ENCODE assay signal across 22 cellular contexts in genomic region chr12:81089412-81089811, GRCh38. TPM values are rescaled to one million over a fixed set of nuclear protein-coding genes. Genes with fewer than 3 reads are reported as not detected.
A peak's percentile ranks its signal among the peaks of the same experiment; 100 is the strongest.
DNase-seq lines count a peak whose midpoint lies in the region; ATAC-seq, FAIRE-seq and TF ChIP-seq lines count a peak whose summit lies in the region.
"Had no signal": no experiment of that assay in that cellular context is flagged by ENCODE, and none has a peak within 500 bp of the region (broad histone marks: within the 10 kb centered on the region; RNA-seq: fewer than 3 reads in every experiment).

No MANE protein-coding gene starts in this region.

- no peak for FAIRE-seq in HepG2 (lab: Jason Lieb, UNC)
- FAIRE-seq: A549, GM12892, GM18507, HTR-8/SVneo had no signal

- H2BK15ac ChIP-seq in neuronal stem cell (ENCODE audit: low read length), result no peak overlapping the region

- H3K4me1 ChIP-seq in HepG2 (ENCODE audit: insufficient read depth, low read length) (peaks cover 77% of the 10 kb centered on the region), right lobe of liver (peaks cover 0 to 23% (median 10%) of the 10 kb centered on the region in 4 donors), neuronal stem cell (ENCODE audit: control insufficient read depth in 2 of 2, insufficient read depth in 1 of 2, low read depth in 1 of 2, low read length in 2 of 2) (no peaks in the 10 kb centered on the region)
- H3K4me1 ChIP-seq: A549 had no signal

- H2BK5ac ChIP-seq in neuronal stem cell (ENCODE audit: low read length), result no peak overlapping the region

- H3K4me3 Mint-ChIP-seq in glutamatergic neuron (ENCODE audit: unreplicated experiment), result no peak overlapping the region
- H3K4me3 Mint-ChIP-seq: CD4-positive, alpha-beta T cell; IgD-negative memory B cell had no signal

- TF ChIP-seq EP300 in HepG2 (IDR thresholded peaks at IDR 0.05; ENCODE audit: low read depth in 2 of 2, low read length in 2 of 2) (no peak), HepG2 (CRISPR knock-in tag; IDR thresholded peaks at IDR 0.05; ENCODE audit: borderline replicate concordance) (no peak)

- in situ Hi-C loops in HepG2 (cut with HindIII; ENCODE audit: extremely low pct_ligation_motif_present, low pct_unique_long_range_greater_than_20kb), result no loop called here

- H3K36me3 Mint-ChIP-seq in glutamatergic neuron (ENCODE audit: unreplicated experiment), result no peaks in the 10 kb centered on the region

- TF ChIP-seq CTCF in HepG2 (CRISPR knock-in tag; IDR thresholded peaks at IDR 0.05) (no peak), right lobe of liver (IDR thresholded peaks at IDR 0.05) (no peak), choroid plexus epithelial cell (conservative IDR thresholded peaks at IDR 0.05; ENCODE audit: low read depth, low read length) (no peak), glutamatergic neuron (IDR thresholded peaks at IDR 0.05; ENCODE audit: partially characterized antibody, unreplicated experiment) (no peak)

- H3K18ac ChIP-seq in neuronal stem cell (ENCODE audit: low read length), result no peak overlapping the region

- no peak overlapping the region for H2BK120ac ChIP-seq in neuronal stem cell (ENCODE audit: low read depth, low read length)

- no peak overlapping the region for H2BK12ac ChIP-seq in neuronal stem cell (ENCODE audit: low read length)

- DNase-seq in HepG2 (ENCODE audit: low spot score) (no peak), right lobe of liver (no peak), choroid plexus epithelial cell (ENCODE audit: low read depth) (peak; percentile 25), iris pigment epithelial cell (ENCODE audit: low read depth) (peak; percentile 19), NCI-H146 (lab: John Stamatoyannopoulos, UW) (no peak), neuronal stem cell (ENCODE audit: low spot score) (no peak), glutamatergic neuron (no peak)
- DNase-seq: AML-193; Caco-2; CD4-positive, alpha-beta T cell; DMS153; DMS79; GDM1; HCEC 1CT had no signal

- no peaks in the 10 kb centered on the region for H3K27me3 Mint-ChIP-seq in glutamatergic neuron (ENCODE audit: unreplicated experiment)
- H3K27me3 Mint-ChIP-seq: CD4-positive, alpha-beta T cell; IgD-negative memory B cell had no signal

- H3K4ac ChIP-seq in neuronal stem cell (ENCODE audit: low read length), result no peak overlapping the region

- no peak overlapping the region for H3K14ac ChIP-seq in neuronal stem cell (ENCODE audit: low read length)

- peaks cover 0 to 2% of the 10 kb centered on the region in 2 experiments; a peak in 1 of 5 replicates for H3K36me3 ChIP-seq in HepG2 (replicated peaks in 1 of 2; ENCODE audit: control insufficient read depth in 1 of 2, insufficient read depth in 2 of 2, low read length in 2 of 2)
- H3K36me3 ChIP-seq in right lobe of liver, result no peaks in the 10 kb centered on the region
- no peaks in the 10 kb centered on the region for H3K36me3 ChIP-seq in neuronal stem cell (replicated peaks in 1 of 2; ENCODE audit: control insufficient read depth in 2 of 2, insufficient read depth in 2 of 2, low read length in 2 of 2)

- H3K27ac ChIP-seq in HepG2 (ENCODE audit: extremely low read length, insufficient read depth, low read length) (no peak overlapping the region), right lobe of liver (no peak overlapping the region), neuronal stem cell (replicated peaks; ENCODE audit: low read length) (no peak overlapping the region)
- H3K27ac ChIP-seq: 22Rv1, A549, C4-2B had no signal

- no peak overlapping the region for H4K8ac ChIP-seq in neuronal stem cell (ENCODE audit: low read depth, low read length)

- H3K79me1 ChIP-seq in neuronal stem cell (ENCODE audit: low read depth, low read length), result no peaks in the 10 kb centered on the region

- H3K9ac ChIP-seq in HepG2 (ENCODE audit: insufficient read depth, low read depth, low read length) (no peak overlapping the region), neuronal stem cell (ENCODE audit: low read depth, low read length, poor library complexity) (no peak overlapping the region)

- no peaks in the 10 kb centered on the region for H3K27me3 ChIP-seq in HepG2 (ENCODE audit: control insufficient read depth in 1 of 2, insufficient read depth in 2 of 2, low read length in 2 of 2)
- no peaks in the 10 kb centered on the region for H3K27me3 ChIP-seq in right lobe of liver
- H3K27me3 ChIP-seq in neuronal stem cell (ENCODE audit: control insufficient read depth in 3 of 3, insufficient read depth in 3 of 3, low read depth in 1 of 3, low read length in 3 of 3), result no peaks in the 10 kb centered on the region

- H3K79me2 ChIP-seq in HepG2 (ENCODE audit: insufficient read depth, low read length), result peaks cover 98% of the 10 kb centered on the region

- no peak overlapping the region for H3K23ac ChIP-seq in neuronal stem cell (ENCODE audit: low read depth, low read length, poor library complexity)

- POLR2A ChIA-PET in HepG2 (lab: Yijun Ruan, JAX), result interaction anchor here (1.6 kb wide), 1 partner anchor 11 kb away, joined by 8 read pairs; the partner anchor contains the start of gene ACSS3

- H3K4me1 Mint-ChIP-seq in glutamatergic neuron (ENCODE audit: low read depth, unreplicated experiment), result peaks cover 5% of the 10 kb centered on the region
- H3K4me1 Mint-ChIP-seq: IgD-negative memory B cell had no signal

- 91% methylated on average over 1 of the region's 1 CpG for WGBS in HepG2 (ENCODE audit: low lambda C conversion rate)
- WGBS in right lobe of liver (ENCODE audit: insufficient coverage, low coverage, low lambda C conversion rate, missing lambda C conversion rate), result 77% methylated on average over 1 of the region's 1 CpG
- no CpG with 5 or more reads among the region's 1 CpG for WGBS in neuronal stem cell (ENCODE audit: extremely low coverage in 2 of 2, insufficient read length in 2 of 2, insufficient replicate concordance in 1 of 2), 2 donors

- H3K9me3 Mint-ChIP-seq in glutamatergic neuron (ENCODE audit: unreplicated experiment), result no peaks in the 10 kb centered on the region

- no TSS peak for BruUV-seq in HepG2 (replicated peaks; lab: Mats Ljungman, UMichigan)

- H3K4me2 ChIP-seq in HepG2 (ENCODE audit: low read depth, low read length) (peak overlapping the region; percentile 13; the same call in 1 of the 2 replicates), neuronal stem cell (ENCODE audit: insufficient read depth, low read length, poor library complexity, severe bottlenecking) (no peak overlapping the region)
- H3K4me2 ChIP-seq: A549 had no signal

- ATAC-seq in HepG2 (no peak), right lobe of liver (no peak), HG03457 (IDR thresholded peaks at IDR 0.05; ENCODE audit: unreplicated experiment) (no peak)
- ATAC-seq: A549 had no signal

- no peak for TF ChIP-seq RAD21 in HepG2 (CRISPR knock-in tag; IDR thresholded peaks at IDR 0.05)

- H4K91ac ChIP-seq in neuronal stem cell (ENCODE audit: low read depth, low read length, poor library complexity), result no peak overlapping the region

- H3K9me3 ChIP-seq in HepG2 (ENCODE audit: low read length) (no peaks in the 10 kb centered on the region), right lobe of liver (no peaks in the 10 kb centered on the region), neuronal stem cell (replicated peaks in 1 of 2; ENCODE audit: control insufficient read depth in 2 of 2, insufficient read depth in 1 of 2, low read depth in 1 of 2, low read length in 2 of 2) (no peaks in the 10 kb centered on the region)
- H3K9me3 ChIP-seq: A549, Caco-2 had no signal

- no peak overlapping the region for H3K27ac Mint-ChIP-seq in glutamatergic neuron (ENCODE audit: unreplicated experiment)
- H3K27ac Mint-ChIP-seq: CD4-positive, alpha-beta T cell; IgD-negative memory B cell had no signal

- CTCF ChIA-PET in HepG2 (lab: Yijun Ruan, JAX; ENCODE audit: low intra/inter-chr PET ratio, low total read pairs), result no interaction called here

- no peak overlapping the region for H2AK5ac ChIP-seq in neuronal stem cell (ENCODE audit: low read depth, low read length)

- intact Hi-C loops in HepG2 (cut with micrococcal nuclease; ENCODE audit: unreplicated experiment) (no loop called here), right lobe of liver (cut with DNase I) (no loop called here)

- H2AFZ ChIP-seq in HepG2 (ENCODE audit: low read length), result no peak overlapping the region
- no peak overlapping the region for H2AFZ ChIP-seq in neuronal stem cell (ENCODE audit: low read length)

- H3K4me3 ChIP-seq in HepG2 (replicated peaks in 1 of 3; ENCODE audit: insufficient read depth in 1 of 3, low read depth in 2 of 3, low read length in 3 of 3) (no peak overlapping the region), right lobe of liver (no peak overlapping the region), choroid plexus epithelial cell (ENCODE audit: low read depth, low read length) (no peak overlapping the region), neuronal stem cell (ENCODE audit: low read length in 2 of 2) (no peak overlapping the region)
- H3K4me3 ChIP-seq: A549 had no signal

- H4K20me1 ChIP-seq in HepG2 (ENCODE audit: insufficient read depth, low read length), result peaks cover 5% of the 10 kb centered on the region; the same call in 1 of the 2 replicates

- TF ChIP-seq POLR2A in HepG2 (IDR thresholded peaks at IDR 0.05; ENCODE audit: insufficient read depth in 1 of 2, low read depth in 2 of 2, low read length in 2 of 2) (no peak), right lobe of liver (IDR thresholded peaks at IDR 0.05) (no peak)

RNA-seq across cellular contexts. Expression of gene ACSS3, which starts 11.5 kb away (rescaled TPM):
- total RNA-seq in HepG2 (2016; rRNA removed; fragmentation: Illumina TruSeq; extraction: Trizol), result 86.3 and 95.7 TPM in 2 replicates
- total RNA-seq in HepG2 (2016; cell fraction: cytosol; rRNA removed; fragmentation: Illumina TruSeq; extraction: Trizol; ENCODE audit: low read depth), result 16.5 and 17.3 TPM in 2 replicates
- total RNA-seq in HepG2 (2016; cell fraction: insoluble cytoplasmic fraction; rRNA removed; fragmentation: Illumina TruSeq; extraction: Trizol), result 83.9 and 102 TPM in 2 replicates
- total RNA-seq in HepG2 (2016; cell fraction: membrane; rRNA removed; fragmentation: Illumina TruSeq; extraction: Trizol), result 23.5 and 28.5 TPM in 2 replicates
- 133 TPM in 2 replicates for total RNA-seq in HepG2 (2016; cell fraction: nucleus; rRNA removed; fragmentation: Illumina TruSeq; extraction: Trizol)
- 68.6 and 79.5 TPM in 2 replicates for polyA plus RNA-seq in HepG2 (2011; rRNA removed)
- polyA plus RNA-seq in HepG2 (2011; cell fraction: cytosol; rRNA removed), result 53.2 and 78.7 TPM in 2 replicates
- polyA plus RNA-seq in HepG2 (2011; cell fraction: nucleus; rRNA removed), result 56.5 and 68.3 TPM in 2 replicates
- 56.8 and 59.4 TPM in 2 replicates for polyA plus RNA-seq in HepG2 (2012)
- polyA plus RNA-seq in HepG2 (2016; cell fraction: cytosol; fragmentation: Illumina TruSeq; extraction: Trizol; ENCODE audit: low read depth), result 7.4 and 7.7 TPM in 2 replicates
- 88.8 and 97.6 TPM in 2 replicates for polyA plus RNA-seq in HepG2 (2016; cell fraction: insoluble cytoplasmic fraction; fragmentation: Illumina TruSeq; extraction: Trizol; ENCODE audit: low read depth)
- polyA plus RNA-seq in HepG2 (2016; cell fraction: membrane; fragmentation: Illumina TruSeq; extraction: Trizol; ENCODE audit: low read depth), result 12.9 and 14.0 TPM in 2 replicates
- polyA plus RNA-seq in HepG2 (2016; cell fraction: nucleus; fragmentation: Illumina TruSeq; extraction: Trizol; ENCODE audit: insufficient read depth, low read depth), result 72.3 and 73.1 TPM in 2 replicates
- 96.5 TPM in 1 of 2 replicates, not detected in the other for polyA minus RNA-seq in HepG2 (2011; rRNA and poly(A)+ RNA removed; ENCODE audit: low replicate concordance)
- 99.5 and 134 TPM in 2 replicates for polyA minus RNA-seq in HepG2 (2011; cell fraction: cytosol; rRNA and poly(A)+ RNA removed)
- 426 and 440 TPM in 2 replicates for polyA minus RNA-seq in HepG2 (2011; cell fraction: nucleus; rRNA and poly(A)+ RNA removed)
- 100 to 1,000 TPM in 1 of 6 experiments, 10 to 100 TPM in 5; 39.7 to 112 (median 56.5) TPM for total RNA-seq in right lobe of liver
- polyA plus RNA-seq in neuronal stem cell (2013, experiment 1 of 2), result 11.7 TPM
- 12.0 TPM for polyA plus RNA-seq in neuronal stem cell (2013, experiment 2 of 2)
- 3.6 TPM for total RNA-seq in glutamatergic neuron (ENCODE audit: unreplicated experiment)
- total RNA-seq: CD4-positive, alpha-beta T cell had no signal
- polyA plus RNA-seq: IgD-negative memory B cell had no signal

Comparison
In these comparisons a context has a peak if more than half of its experiments do, and no peak if none do; other contexts are left out.
1. DNase-seq: peak in choroid plexus epithelial cell (single experiment) and iris pigment epithelial cell (single experiment); none in HepG2 (single experiment), right lobe of liver (0 of 3), NCI-H146 (single experiment), neuronal stem cell (single experiment) and glutamatergic neuron (single experiment).